8 cellular contexts compared by ENCODE assay signal in genomic region chr6:132131777-132132176, GRCh38.
A peak's percentile ranks its signal among the peaks of the same experiment; 100 is the strongest.
DNase-seq lines count a peak whose midpoint lies in the region; ATAC-seq and TF ChIP-seq lines count a peak whose summit lies in the region.

No MANE protein-coding gene starts in this region.

- TF ChIP-seq POLR2A in spleen (IDR thresholded peaks at IDR 0.05) = no peak

- peak overlapping the region in 5 of 8 donors; percentile 30 to 73 (median 66) for H3K27ac ChIP-seq in spleen

- no peaks in the 10 kb centered on the region for H3K27me3 ChIP-seq in spleen (replicated peaks in 1 of 7)

- peak; percentile 85 for ATAC-seq in Right ventricle myocardium superior (ENCODE audit: poor library complexity)
- no peak for ATAC-seq in HG02763 (IDR thresholded peaks at IDR 0.05; ENCODE audit: unreplicated experiment)

- DNase-seq in HK-2 (ENCODE audit: unreplicated experiment) = peak; percentile 88
- peak; percentile 98 for DNase-seq in SK-MEL-5 (ENCODE audit: low read depth, low spot score)
- DNase-seq in Right ventricle myocardium superior = no peak
- DNase-seq in spleen = no peak
- no peak for DNase-seq in cerebellar nuclear complex (lab: John Stamatoyannopoulos, UW)
- no peak for DNase-seq in HuH-7.5 (ENCODE audit: low spot score)
- DNase-seq in mucosa of gallbladder (ENCODE audit: low spot score) = no peak

- no peaks in the 10 kb centered on the region for H3K36me3 ChIP-seq in spleen

- in situ Hi-C loops in SK-MEL-5 (cut with HindIII; ENCODE audit: low pct_unique_long_range_greater_than_20kb, low sequenced_read_pairs) = no loop called here

- 46 to 75% (median 65%) methylated on average over 2 of the region's 2 CpGs for WGBS in spleen, 5 donors

- intact Hi-C loops in Right ventricle myocardium superior (cut with DNase I) (no loop called here), spleen (cut with DNase I; ENCODE audit: low total_unique reads) (no loop called here)

- no peaks in the 10 kb centered on the region for H3K9me3 ChIP-seq in spleen

- TF ChIP-seq CTCF in spleen (IDR thresholded peaks at IDR 0.05 in 8 of 11, conservative IDR thresholded peaks at IDR 0.05 in 3 of 11) = no peak

- H3K4me1 ChIP-seq in spleen = peaks cover 5 to 53% (median 31%) of the 10 kb centered on the region in 6 donors

- no peak overlapping the region for H3K4me3 ChIP-seq in spleen

Comparison
In these comparisons a context has a peak if more than half of its experiments do, and no peak if none do; other contexts are left out.
1. DNase-seq: peak in HK-2 (single experiment) and SK-MEL-5 (single experiment); none in Right ventricle myocardium superior (single experiment), spleen (single experiment), cerebellar nuclear complex (0 of 2), HuH-7.5 (single experiment) and mucosa of gallbladder (single experiment).